In genomic region chr4:7810792-7811535, GRCh38 we compare ENCODE assay signal across 20 cellular contexts.
DNase-seq lines count a peak whose midpoint lies in the region; ATAC-seq and TF ChIP-seq lines count a peak whose summit lies in the region.
"Had no signal": no experiment of that assay in that cellular context is flagged by ENCODE, and none has a peak within 500 bp of the region (broad histone marks: within the 10 kb centered on the region; RNA-seq: fewer than 3 reads in every experiment).

No MANE protein-coding gene starts in this region.

- peak overlapping the region; percentile 34 for H3K27ac Mint-ChIP-seq in activated naive CD8-positive, alpha-beta T cell treated with anti-CD3 and anti-CD28 coated beads for 36 hours
- H3K27ac Mint-ChIP-seq in activated naive CD8-positive, alpha-beta T cell treated with anti-CD3 and anti-CD28 coated beads, Interleukin-2, amount 50 U/mL, for 24 hours: no peak overlapping the region
- H3K27ac Mint-ChIP-seq in osteocyte (ENCODE audit: unreplicated experiment): peak overlapping the region; percentile 70
- H3K27ac Mint-ChIP-seq: activated naive CD8-positive, alpha-beta T cell; naive thymus-derived CD4-positive, alpha-beta T cell had no signal

- TF ChIP-seq CTCF in osteocyte (IDR thresholded peaks at IDR 0.05): no peak

- H3K4me1 Mint-ChIP-seq in activated naive CD8-positive, alpha-beta T cell treated with anti-CD3 and anti-CD28 coated beads for 36 hours: peaks cover 6% of the 10 kb centered on the region
- H3K4me1 Mint-ChIP-seq in activated naive CD8-positive, alpha-beta T cell treated with anti-CD3 and anti-CD28 coated beads, Interleukin-2, amount 50 U/mL, for 24 hours: peaks cover 9% of the 10 kb centered on the region
- H3K4me1 Mint-ChIP-seq in osteocyte (ENCODE audit: unreplicated experiment): peaks cover 56% of the 10 kb centered on the region

- H3K4me3 Mint-ChIP-seq in activated naive CD8-positive, alpha-beta T cell treated with anti-CD3 and anti-CD28 coated beads for 36 hours: no peak overlapping the region
- no peak overlapping the region for H3K4me3 Mint-ChIP-seq in activated naive CD8-positive, alpha-beta T cell treated with anti-CD3 and anti-CD28 coated beads, Interleukin-2, amount 50 U/mL, for 24 hours
- H3K4me3 Mint-ChIP-seq in osteocyte (ENCODE audit: unreplicated experiment): no peak overlapping the region
- H3K4me3 Mint-ChIP-seq: activated naive CD8-positive, alpha-beta T cell; CD4-positive, alpha-beta memory T cell; naive thymus-derived CD4-positive, alpha-beta T cell had no signal

- no peaks in the 10 kb centered on the region for H3K9me3 Mint-ChIP-seq in activated naive CD8-positive, alpha-beta T cell treated with anti-CD3 and anti-CD28 coated beads for 36 hours
- H3K9me3 Mint-ChIP-seq in activated naive CD8-positive, alpha-beta T cell treated with anti-CD3 and anti-CD28 coated beads, Interleukin-2, amount 50 U/mL, for 24 hours: no peaks in the 10 kb centered on the region
- H3K9me3 Mint-ChIP-seq in osteocyte (ENCODE audit: unreplicated experiment): no peaks in the 10 kb centered on the region
- H3K9me3 Mint-ChIP-seq: CD4-positive, alpha-beta memory T cell had no signal

- H3K27me3 Mint-ChIP-seq in activated naive CD8-positive, alpha-beta T cell treated with anti-CD3 and anti-CD28 coated beads for 36 hours: no peaks in the 10 kb centered on the region
- H3K27me3 Mint-ChIP-seq in activated naive CD8-positive, alpha-beta T cell treated with anti-CD3 and anti-CD28 coated beads, Interleukin-2, amount 50 U/mL, for 24 hours: no peaks in the 10 kb centered on the region
- H3K27me3 Mint-ChIP-seq in osteocyte (ENCODE audit: unreplicated experiment): no peaks in the 10 kb centered on the region
- H3K27me3 Mint-ChIP-seq: activated naive CD8-positive, alpha-beta T cell; CD4-positive, alpha-beta memory T cell; naive thymus-derived CD4-positive, alpha-beta T cell had no signal

- H3K36me3 Mint-ChIP-seq in activated naive CD8-positive, alpha-beta T cell treated with anti-CD3 and anti-CD28 coated beads for 36 hours: peaks cover 9% of the 10 kb centered on the region
- peaks cover 15% of the 10 kb centered on the region for H3K36me3 Mint-ChIP-seq in activated naive CD8-positive, alpha-beta T cell treated with anti-CD3 and anti-CD28 coated beads, Interleukin-2, amount 50 U/mL, for 24 hours (ENCODE audit: low read depth)
- peaks cover 51% of the 10 kb centered on the region for H3K36me3 Mint-ChIP-seq in osteocyte (ENCODE audit: unreplicated experiment)

- ATAC-seq in activated naive CD8-positive, alpha-beta T cell treated with anti-CD3 and anti-CD28 coated beads, Interleukin-2, amount 50 U/mL, for 24 hours: no peak
- ATAC-seq in left cardiac atrium (peak; percentile 4 to 9), GM18909 (IDR thresholded peaks at IDR 0.05; ENCODE audit: poor library complexity, unreplicated experiment) (no peak)
- ATAC-seq: K562; naive thymus-derived CD4-positive, alpha-beta T cell; stimulated activated naive CD8-positive, alpha-beta T cell treated with anti-CD3 and anti-CD28 coated beads, Interleukin-15, Interleukin-2, amounts not matched to agents 100 U/mL and 50 U/mL, for 24 hours had no signal

- no peak for DNase-seq in activated naive CD8-positive, alpha-beta T cell treated with anti-CD3 and anti-CD28 coated beads for 36 hours
- no peak for DNase-seq in activated naive CD8-positive, alpha-beta T cell treated with anti-CD3 and anti-CD28 coated beads, Interleukin-2, amount 50 U/mL, for 24 hours
- DNase-seq in left cardiac atrium (peak; percentile 63), osteocyte (ENCODE audit: extremely low spot score, unreplicated experiment) (no peak), posterior cingulate gyrus (no peak), NCI-H2196 treated with DMSO at 0.1 percent for 48 hours (lab: John Stamatoyannopoulos, UW; ENCODE audit: unreplicated experiment) (no peak), 8988T (no peak)
- DNase-seq: activated CD4-positive, alpha-beta T cell treated with anti-CD3 and anti-CD28 coated beads for 48 hours; CD4-positive, alpha-beta memory T cell; central memory CD4-positive, alpha-beta T cell; EL; naive thymus-derived CD4-positive, alpha-beta T cell; NCI-H1105; NCI-H2227 treated with DMSO at 0.1 percent for 48 hours; SIG-M5; stimulated activated naive CD8-positive, alpha-beta T cell treated with anti-CD3 and anti-CD28 coated beads, Interleukin-15, Interleukin-2, amounts not matched to agents 100 U/mL and 50 U/mL, for 24 hours; T-helper 9 cell had no signal

- intact Hi-C loops in left cardiac atrium (cut with DNase I): no loop called here
- intact Hi-C loops in posterior cingulate gyrus (cut with DNase I): no loop called here

Comparison
In these comparisons a context has a peak if more than half of its experiments do, and no peak if none do; other contexts are left out.
1. ATAC-seq: peak in left cardiac atrium (2 of 2); none in activated naive CD8-positive, alpha-beta T cell treated with anti-CD3 and anti-CD28 coated beads, Interleukin-2, amount 50 U/mL, for 24 hours (single experiment) and GM18909 (single experiment).